ENCODE assay signal across 10 cellular contexts in genomic region chr14:59427653-59428578, GRCh38. TPM values are rescaled to one million over a fixed set of nuclear protein-coding genes. Genes with fewer than 3 reads are reported as not detected.
DNase-seq lines count a peak whose midpoint lies in the region; ATAC-seq and TF ChIP-seq lines count a peak whose summit lies in the region.
"Had no signal": no experiment of that assay in that cellular context is flagged by ENCODE, and none has a peak within 500 bp of the region (broad histone marks: within the 10 kb centered on the region; RNA-seq: fewer than 3 reads in every experiment).

No MANE protein-coding gene starts in this region.

- no peaks in the 10 kb centered on the region for H3K79me2 ChIP-seq in osteoblast (ENCODE audit: insufficient read depth, low read length)
- H3K79me2 ChIP-seq in MM.1S (ENCODE audit: low read length), result no peaks in the 10 kb centered on the region

- no peaks in the 10 kb centered on the region for H3K27me3 ChIP-seq in osteoblast (ENCODE audit: insufficient read depth, low read length)
- no peaks in the 10 kb centered on the region for H3K27me3 ChIP-seq in MM.1S (replicated peaks; ENCODE audit: insufficient read depth, low read length)

- H3K36me3 ChIP-seq in osteoblast (ENCODE audit: insufficient read depth, low read length), result no peaks in the 10 kb centered on the region
- H3K36me3 ChIP-seq in MM.1S (replicated peaks; ENCODE audit: insufficient read depth, low read length), result no peaks in the 10 kb centered on the region
- H3K36me3 ChIP-seq: HAP-1 had no signal

- H4K20me1 ChIP-seq in osteoblast (ENCODE audit: insufficient read depth, low read length) (no peaks in the 10 kb centered on the region), MM.1S (ENCODE audit: insufficient read depth, low read length) (no peaks in the 10 kb centered on the region)

- peak overlapping the region; percentile 57 for H3K27ac ChIP-seq in osteoblast (ENCODE audit: low read depth, low read length)
- no peak overlapping the region for H3K27ac ChIP-seq in MM.1S (ENCODE audit: low read length)

- peaks cover 18% of the 10 kb centered on the region for H3K4me1 ChIP-seq in osteoblast (ENCODE audit: insufficient read depth, low read length)
- no peaks in the 10 kb centered on the region for H3K4me1 ChIP-seq in MM.1S (ENCODE audit: low read length)
- H3K4me1 ChIP-seq: HAP-1 had no signal

- H3K4me3 ChIP-seq in fibroblast of mammary gland (ENCODE audit: control insufficient read depth, low read depth, low read length) (no peak overlapping the region), osteoblast (ENCODE audit: insufficient read depth, low read length) (no peak overlapping the region), MM.1S (ENCODE audit: low read length) (no peak overlapping the region)
- H3K4me3 ChIP-seq: HAP-1 had no signal

- no peak overlapping the region for H3K9ac ChIP-seq in MM.1S (ENCODE audit: low read length)

- H3K4me2 ChIP-seq in osteoblast (ENCODE audit: insufficient read depth, low read length) (peak overlapping the region; percentile 12), MM.1S (ENCODE audit: low read depth, low read length) (no peak overlapping the region)

- no peaks in the 10 kb centered on the region for H3K9me3 Mint-ChIP-seq in stimulated activated naive CD8-positive, alpha-beta T cell treated with anti-CD3 and anti-CD28 coated beads, Interleukin-15, amount 100 ng/mL, for 72 hours

- no peak overlapping the region for H2AFZ ChIP-seq in osteoblast (ENCODE audit: low read length)
- no peak overlapping the region for H2AFZ ChIP-seq in MM.1S (ENCODE audit: low read length)

- in situ Hi-C loops in KBM-7 (cut with MboI; ENCODE audit: low pct_unique_long_range_greater_than_20kb, low sequenced_read_pairs), result loop anchor here (25.0 kb wide), 1 partner anchor 291 kb away; no protein-coding TSS in a partner anchor

- no peaks in the 10 kb centered on the region for H3K9me3 ChIP-seq in osteoblast (ENCODE audit: low read depth, low read length)
- no peaks in the 10 kb centered on the region for H3K9me3 ChIP-seq in MM.1S (replicated peaks; ENCODE audit: insufficient read depth, low read length)
- H3K9me3 ChIP-seq: HAP-1 had no signal

- H3K27ac Mint-ChIP-seq in stimulated activated naive CD8-positive, alpha-beta T cell treated with anti-CD3 and anti-CD28 coated beads, Interleukin-15, amount 100 ng/mL, for 72 hours, result peak overlapping the region in 1 of 2 donors; percentile 22

- no peak overlapping the region for H3K4me3 Mint-ChIP-seq in stimulated activated naive CD8-positive, alpha-beta T cell treated with anti-CD3 and anti-CD28 coated beads, Interleukin-15, amount 100 ng/mL, for 72 hours

- DNase-seq in stimulated activated naive CD8-positive, alpha-beta T cell treated with anti-CD3 and anti-CD28 coated beads, Interleukin-15, Interleukin-2, amounts not matched to agents 100 U/mL and 50 U/mL, for 24 hours, result no peak
- no peak for DNase-seq in stimulated activated naive CD8-positive, alpha-beta T cell treated with anti-CD3 and anti-CD28 coated beads, Interleukin-15, amount 100 ng/mL, for 72 hours
- peak; percentile 93 for DNase-seq in fibroblast of mammary gland (ENCODE audit: low read depth)
- peak; percentile 48 for DNase-seq in osteoblast (ENCODE audit: insufficient read length, low spot score, missing footprints)
- DNase-seq in MM.1S, result no peak
- DNase-seq in OCI-M2 (lab: John Stamatoyannopoulos, UW; ENCODE audit: unreplicated experiment), result no peak
- DNase-seq in KBM-7, result no peak
- DNase-seq: NCI-H146 had no signal

- H3K9me2 ChIP-seq in MM.1S (replicated peaks; ENCODE audit: insufficient read depth, low read length), result no peaks in the 10 kb centered on the region

- peaks cover 11% of the 10 kb centered on the region for H3K27me3 Mint-ChIP-seq in stimulated activated naive CD8-positive, alpha-beta T cell treated with anti-CD3 and anti-CD28 coated beads, Interleukin-15, amount 100 ng/mL, for 72 hours

- TF ChIP-seq CTCF in fibroblast of mammary gland (conservative IDR thresholded peaks at IDR 0.05; ENCODE audit: control insufficient read depth, insufficient read depth, low read depth, low read length) (no peak), osteoblast (IDR thresholded peaks at IDR 0.05; ENCODE audit: extremely low read depth, low read depth, low read length) (no peak), MM.1S (IDR thresholded peaks at IDR 0.05; ENCODE audit: low read length) (no peak)

- H3K4me1 Mint-ChIP-seq in stimulated activated naive CD8-positive, alpha-beta T cell treated with anti-CD3 and anti-CD28 coated beads, Interleukin-15, amount 100 ng/mL, for 72 hours, result no peaks in the 10 kb centered on the region

- peak; percentile 46 for ATAC-seq in stimulated activated naive CD8-positive, alpha-beta T cell treated with anti-CD3 and anti-CD28 coated beads, Interleukin-15, Interleukin-2, amounts not matched to agents 100 U/mL and 50 U/mL, for 24 hours
- ATAC-seq in stimulated activated naive CD8-positive, alpha-beta T cell treated with anti-CD3 and anti-CD28 coated beads, Interleukin-15, amount 100 ng/mL, for 72 hours, result no peak
- ATAC-seq in GM21723 (IDR thresholded peaks at IDR 0.05; ENCODE audit: unreplicated experiment), result no peak

- no peaks in the 10 kb centered on the region for H3F3A ChIP-seq in MM.1S (ENCODE audit: insufficient read depth, low read length)

RNA-seq across cellular contexts. Expression of gene GPR135, which starts 37.3 kb away (rescaled TPM):
- 5.1 and 5.3 TPM in 2 replicates for total RNA-seq in osteoblast

RNA-seq across cellular contexts. Expression of gene L3HYPDH, which starts 56.3 kb away (rescaled TPM):
- total RNA-seq in osteoblast, result 38.9 and 44.5 TPM in 2 replicates

RNA-seq across cellular contexts. Expression of gene JKAMP, which starts 56.4 kb away (rescaled TPM):
- 77.4 and 94.9 TPM in 2 replicates for total RNA-seq in osteoblast

Comparison
In these comparisons a context has a peak if more than half of its experiments do, and no peak if none do; other contexts are left out.
1. DNase-seq: peak in fibroblast of mammary gland (single experiment) and osteoblast (single experiment); none in stimulated activated naive CD8-positive, alpha-beta T cell treated with anti-CD3 and anti-CD28 coated beads, Interleukin-15, Interleukin-2, amounts not matched to agents 100 U/mL and 50 U/mL, for 24 hours (single experiment), stimulated activated naive CD8-positive, alpha-beta T cell treated with anti-CD3 and anti-CD28 coated beads, Interleukin-15, amount 100 ng/mL, for 72 hours (0 of 2), MM.1S (single experiment), OCI-M2 (single experiment) and KBM-7 (single experiment).